ENCODE assay signal across 8 cellular contexts in genomic region chr12:53295070-53295890, GRCh38. TPM values are rescaled to one million over a fixed set of nuclear protein-coding genes. Genes with fewer than 3 reads are reported as not detected.
DNase-seq lines count a peak whose midpoint lies in the region; ATAC-seq and TF ChIP-seq lines count a peak whose summit lies in the region.

Gene PFDN5 (plus strand): TSS chr12:53295542. CDS start chr12:53295568, 26 bp downstream.

- peaks cover 37% of the 10 kb centered on the region for H3K36me3 Mint-ChIP-seq in activated B cell treated with CpG ODN at 0.5 μM for 24 hours (ENCODE audit: low read depth)

- ATAC-seq in GM18907 (IDR thresholded peaks at IDR 0.05; ENCODE audit: unreplicated experiment): peak; percentile 85
- peak; percentile 79 for ATAC-seq in HG03159 (IDR thresholded peaks at IDR 0.05; ENCODE audit: unreplicated experiment)
- ATAC-seq in activated B cell treated with CpG ODN at 0.5 μM for 24 hours (ENCODE audit: low read depth): peak; percentile 89

- TF ChIP-seq CTCF in AG04449 (IDR thresholded peaks at IDR 0.05; ENCODE audit: insufficient read depth, low read length, missing control alignments): peak; percentile 1
- TF ChIP-seq CTCF in activated B cell treated with CpG ODN at 0.5 μM for 24 hours (IDR thresholded peaks at IDR 0.05): no peak

- peaks cover 48% of the 10 kb centered on the region for H3K4me1 Mint-ChIP-seq in activated B cell treated with CpG ODN at 0.5 μM for 24 hours

- peak within 1 kb of the TSS; percentile 93 for H3K4me3 ChIP-seq in AG04449 (ENCODE audit: low read depth, low read length)

- intact Hi-C loops in activated B cell treated with CpG ODN at 0.5 μM for 24 hours (cut with micrococcal nuclease): loop anchor here (1.0 to 2.0 kb wide), 8 partner anchors 26 to 289 kb away; partner anchors contain the start of genes AAAS, CSAD, EIF4B and ESPL1

- H3K27ac ChIP-seq in caudate nucleus (ENCODE audit: low read depth, low read length): peak within 1 kb of the TSS; percentile 97

- peak within 1 kb of the TSS; percentile 99 for H3K4me3 Mint-ChIP-seq in activated B cell treated with CpG ODN at 0.5 μM for 24 hours

- DNase-seq in AG04449 (ENCODE audit: low read depth, low spot score) (peak; percentile 51), NCI-H2227 treated with DMSO at 0.1 percent for 48 hours (lab: John Stamatoyannopoulos, UW) (peak; percentile 61), activated B cell treated with CpG ODN at 0.5 μM for 24 hours (peak; percentile 75), caudate nucleus (lab: John Stamatoyannopoulos, UW) (peak; percentile 7 to 96 (median 83)), iris pigment epithelial cell (ENCODE audit: low read depth) (peak; percentile 95)
- DNase-seq in stimulated activated CD4-positive, alpha-beta T cell treated with anti-CD3 and anti-CD28 coated beads, Interleukin-12 subunit alpha, Interleukin-12 subunit beta, amount 100 ng/mL, for 24 hours (ENCODE audit: low read depth in 2 of 2): peak; percentile 72 to 76

- H3K9me3 Mint-ChIP-seq in activated B cell treated with CpG ODN at 0.5 μM for 24 hours: no peaks in the 10 kb centered on the region

- no peaks in the 10 kb centered on the region for H3K27me3 Mint-ChIP-seq in activated B cell treated with CpG ODN at 0.5 μM for 24 hours

- POLR2A ChIA-PET in AG04449 (lab: Yijun Ruan, JAX) (interaction anchor here (0.6 to 2.1 kb wide), 15 partner anchors 9 to 247 kb away, joined by 3 to 12 read pairs (median 3); partner anchors contain the start of genes AAAS, PRR13, SPRYD3 and ZNF740), activated B cell treated with CpG ODN at 0.5 μM for 24 hours (lab: Charles Lee) (interaction anchor here (0.7 to 8.5 kb wide), 21 partner anchors 16 to 380 kb away, joined by 3 to 114 read pairs (median 5); partner anchors contain the start of genes AAAS, ATP5MC2, CSAD and ESPL1)

- peak within 1 kb of the TSS; percentile 97 for H3K27ac Mint-ChIP-seq in activated B cell treated with CpG ODN at 0.5 μM for 24 hours

- CTCF ChIA-PET in AG04449 (lab: Yijun Ruan, JAX): interaction anchor here (0.9 to 22.9 kb wide), 10 partner anchors 8 to 137 kb away, joined by 3 to 659 read pairs (median 8); partner anchors contain the start of genes AAAS and ITGB7
- CTCF ChIA-PET in activated B cell treated with CpG ODN at 0.5 μM for 24 hours (lab: Charles Lee): interaction anchor here (0.6 to 14.7 kb wide), 9 partner anchors 8 to 139 kb away, joined by 3 to 298 read pairs (median 4); partner anchors contain the start of genes AAAS, ESPL1 and ITGB7

RNA-seq across cellular contexts. Expression of gene PFDN5, which starts in this region (rescaled TPM):
- 486 and 578 TPM in 2 replicates for total RNA-seq in activated B cell treated with CpG ODN at 0.5 μM for 24 hours

Comparison
In these comparisons a context has a peak if more than half of its experiments do, and no peak if none do; other contexts are left out.
1. Peak in every context shown above with its lines: DNase-seq, ATAC-seq, H3K4me3 ChIP-seq and H3K27ac ChIP-seq.